23 cellular contexts compared by ENCODE assay signal in genomic region chr10:130354555-130354954, GRCh38.
"Had no signal": no experiment of that assay in that cellular context is flagged by ENCODE, and none has a peak within 500 bp of the region (broad histone marks: within the 10 kb centered on the region; RNA-seq: fewer than 3 reads in every experiment).

No MANE protein-coding gene starts in this region.

- H3K4me1 ChIP-seq: adrenal gland had no signal

- H3K27me3 ChIP-seq: adrenal gland had no signal

- H3K27ac ChIP-seq: adrenal gland had no signal

- H3K36me3 Mint-ChIP-seq: activated naive CD8-positive, alpha-beta T cell treated with anti-CD3 and anti-CD28 coated beads, Interleukin-2, amount 10 ng/mL, durations not matched to agents 7 days and 5 days had no signal

- H3K27me3 Mint-ChIP-seq: activated naive CD8-positive, alpha-beta T cell treated with anti-CD3 and anti-CD28 coated beads, Interleukin-2, amount 10 ng/mL, durations not matched to agents 7 days and 5 days had no signal

- H3K27ac Mint-ChIP-seq: activated naive CD8-positive, alpha-beta T cell treated with anti-CD3 and anti-CD28 coated beads, Interleukin-2, amount 10 ng/mL, durations not matched to agents 7 days and 5 days; activated T-helper 17 cell treated with anti-CD3 and anti-CD28 coated beads, Interleukin-2, amount 50 U/mL, for 72 hours; T-helper 1 cell treated with Interleukin-12 subunit alpha and Interleukin-12 subunit beta and Interleukin-4 antibody, amounts not matched to agents 30 μg/mL and 1 μg/mL, for 36 hours had no signal

- H3K9me3 Mint-ChIP-seq: activated T-helper 17 cell treated with anti-CD3 and anti-CD28 coated beads, Interleukin-2, amount 50 U/mL, for 72 hours; T-helper 1 cell treated with Interleukin-12 subunit alpha and Interleukin-12 subunit beta and Interleukin-4 antibody, amounts not matched to agents 30 μg/mL and 1 μg/mL, for 36 hours had no signal

- DNase-seq: activated CD4-positive, alpha-beta T cell treated with anti-CD3 and anti-CD28 coated beads for 4 hours; activated CD4-positive, alpha-beta T cell treated with anti-CD3 and anti-CD28 coated beads, Interleukin-2, amount 50 U/mL, for 48 hours; activated naive CD4-positive, alpha-beta T cell treated with anti-CD3 and anti-CD28 coated beads, Interleukin-2, amount 50 U/mL, for 16 hours; activated naive CD8-positive, alpha-beta T cell treated with anti-CD3 and anti-CD28 coated beads, Interleukin-2, amount 10 ng/mL, durations not matched to agents 7 days and 5 days; activated T-cell treated with anti-CD3 and anti-CD28 coated beads for 4 hours; activated T-cell treated with anti-CD3 and anti-CD28 coated beads, Interleukin-2, amount 50 U/mL, for 48 hours; anterior cingulate cortex; caudate nucleus; Kasumi-1; KBM-7; NCI-H1048; NCI-H1694; NCI-H2029; NCI-H2107; NCI-H2171 treated with DMSO at 0.1 percent for 48 hours; NCI-H226; NCI-H526; NCI-H82; SHP77 had no signal

- ATAC-seq: activated CD4-positive, CD25-positive, alpha-beta regulatory T cell treated with anti-CD3 and anti-CD28 coated beads, Interleukin-2, amount 50 U/mL, for 24 hours; activated T-helper 17 cell treated with anti-CD3 and anti-CD28 coated beads, Interleukin-2, amount 50 U/mL, for 72 hours had no signal

- H3K9me3 ChIP-seq: adrenal gland had no signal

- H3K36me3 ChIP-seq: adrenal gland had no signal

- H3K4me3 ChIP-seq: adrenal gland had no signal

- H3K4me3 Mint-ChIP-seq: activated naive CD8-positive, alpha-beta T cell treated with anti-CD3 and anti-CD28 coated beads, Interleukin-2, amount 10 ng/mL, durations not matched to agents 7 days and 5 days; activated T-helper 17 cell treated with anti-CD3 and anti-CD28 coated beads, Interleukin-2, amount 50 U/mL, for 72 hours; T-helper 1 cell treated with Interleukin-12 subunit alpha and Interleukin-12 subunit beta and Interleukin-4 antibody, amounts not matched to agents 30 μg/mL and 1 μg/mL, for 36 hours had no signal

- H3K4me1 Mint-ChIP-seq: activated naive CD8-positive, alpha-beta T cell treated with anti-CD3 and anti-CD28 coated beads, Interleukin-2, amount 10 ng/mL, durations not matched to agents 7 days and 5 days; activated T-helper 17 cell treated with anti-CD3 and anti-CD28 coated beads, Interleukin-2, amount 50 U/mL, for 72 hours had no signal
